Comparison of ENCODE assay signal across 35 cellular contexts in genomic region chr10:97228775-97229157, GRCh38. TPM values are rescaled to one million over a fixed set of nuclear protein-coding genes. Genes with fewer than 3 reads are reported as not detected.
"Had no signal": no experiment of that assay in that cellular context is flagged by ENCODE, and none has a peak within 500 bp of the region (broad histone marks: within the 10 kb centered on the region; RNA-seq: fewer than 3 reads in every experiment).

No MANE protein-coding gene starts in this region.

- H3K4me1 Mint-ChIP-seq: nephron; stimulated activated memory B cell treated with anti-CD40 and anti-IgM and Interleukin-4, amounts not matched to agents 10 μg/mL and 1 μg/mL and 100 μg/mL, for 72 hours had no signal

- H3K9me3 Mint-ChIP-seq: activated naive CD4-positive, alpha-beta T cell treated with anti-CD3 and anti-CD28 coated beads, Interleukin-2, amount 50 U/mL, for 72 hours; nephron; stimulated activated memory B cell treated with anti-CD40 and anti-IgM and Interleukin-4, amounts not matched to agents 10 μg/mL and 1 μg/mL and 100 μg/mL, for 72 hours; stimulated activated naive CD8-positive, alpha-beta T cell treated with anti-CD3 and anti-CD28 coated beads, Interleukin-15, amount 100 ng/mL, for 72 hours; T-helper 1 cell treated with Interleukin-12 subunit alpha and Interleukin-12 subunit beta and Interleukin-4 antibody, amounts not matched to agents 30 μg/mL and 1 μg/mL, for 36 hours had no signal

- H3K4me3 ChIP-seq: coronary artery, dorsolateral prefrontal cortex, gastroesophageal sphincter, left ventricle myocardium inferior, smooth muscle cell, upper lobe of left lung, vagina had no signal

- H3K27ac Mint-ChIP-seq: activated CD8-positive, alpha-beta memory T cell treated with anti-CD3 and anti-CD28 coated beads, Interleukin-2, amount 10 ng/mL, durations not matched to agents 7 days and 5 days; activated CD8-positive, alpha-beta T cell treated with anti-CD3 and anti-CD28 coated beads, Interleukin-2, amount 10 ng/mL, durations not matched to agents 7 days and 5 days; nephron; progenitor cell of endocrine pancreas; stimulated activated memory B cell treated with anti-CD40 and anti-IgM and Interleukin-4, amounts not matched to agents 10 μg/mL and 1 μg/mL and 100 μg/mL, for 72 hours; stimulated activated naive CD8-positive, alpha-beta T cell treated with anti-CD3 and anti-CD28 coated beads, Interleukin-15, amount 100 ng/mL, for 72 hours had no signal

- ATAC-seq: activated CD8-positive, alpha-beta memory T cell treated with anti-CD3 and anti-CD28 coated beads, Interleukin-2, amount 10 ng/mL, durations not matched to agents 7 days and 5 days; activated CD8-positive, alpha-beta T cell treated with anti-CD3 and anti-CD28 coated beads, Interleukin-2, amount 10 ng/mL, durations not matched to agents 7 days and 5 days; gastroesophageal sphincter; stimulated activated memory B cell treated with anti-CD40 and anti-IgM and Interleukin-4, amounts not matched to agents 10 μg/mL and 1 μg/mL and 100 μg/mL, for 72 hours; stimulated activated naive CD8-positive, alpha-beta T cell treated with anti-CD3 and anti-CD28 coated beads, Interleukin-15, amount 100 ng/mL, for 72 hours had no signal

- H3K27ac ChIP-seq: coronary artery, dorsolateral prefrontal cortex, gastroesophageal sphincter, left ventricle myocardium inferior, upper lobe of left lung, vagina, WERI-Rb-1 had no signal

- H3K27me3 Mint-ChIP-seq: activated CD8-positive, alpha-beta memory T cell treated with anti-CD3 and anti-CD28 coated beads, Interleukin-2, amount 10 ng/mL, durations not matched to agents 7 days and 5 days; progenitor cell of endocrine pancreas; stimulated activated memory B cell treated with anti-CD40 and anti-IgM and Interleukin-4, amounts not matched to agents 10 μg/mL and 1 μg/mL and 100 μg/mL, for 72 hours; stimulated activated naive CD8-positive, alpha-beta T cell treated with anti-CD3 and anti-CD28 coated beads, Interleukin-15, amount 100 ng/mL, for 72 hours had no signal

- FAIRE-seq: TTC549 had no signal

- H3K4me3 Mint-ChIP-seq: activated CD8-positive, alpha-beta memory T cell treated with anti-CD3 and anti-CD28 coated beads, Interleukin-2, amount 10 ng/mL, durations not matched to agents 7 days and 5 days; activated CD8-positive, alpha-beta T cell treated with anti-CD3 and anti-CD28 coated beads, Interleukin-2, amount 10 ng/mL, durations not matched to agents 7 days and 5 days; nephron; stimulated activated memory B cell treated with anti-CD40 and anti-IgM and Interleukin-4, amounts not matched to agents 10 μg/mL and 1 μg/mL and 100 μg/mL, for 72 hours; stimulated activated naive CD8-positive, alpha-beta T cell treated with anti-CD3 and anti-CD28 coated beads, Interleukin-15, amount 100 ng/mL, for 72 hours; T-helper 1 cell treated with Interleukin-12 subunit alpha and Interleukin-12 subunit beta and Interleukin-4 antibody, amounts not matched to agents 30 μg/mL and 1 μg/mL, for 36 hours had no signal

- DNase-seq: activated CD4-positive, alpha-beta T cell treated with anti-CD3 and anti-CD28 coated beads, Interleukin-2, amount 50 U/mL, for 1 hour; activated CD8-positive, alpha-beta memory T cell treated with anti-CD3 and anti-CD28 coated beads, Interleukin-2, amount 10 ng/mL, durations not matched to agents 7 days and 5 days; activated CD8-positive, alpha-beta T cell treated with anti-CD3 and anti-CD28 coated beads, Interleukin-2, amount 10 ng/mL, durations not matched to agents 7 days and 5 days; activated naive CD4-positive, alpha-beta T cell; activated T-cell treated with anti-CD3 and anti-CD28 coated beads, Interleukin-2, amount 50 U/mL, for 48 hours; cerebellar nuclear complex; dorsolateral prefrontal cortex; effector memory CD4-positive, alpha-beta T cell; erythroblast; head of caudate nucleus; hippocampal formation; left ventricle myocardium inferior; retina; stimulated activated CD4-positive, alpha-beta T cell treated with anti-CD3 and anti-CD28 coated beads, Interleukin-1b, Interleukin-23, amount 100 ng/mL, for 48 hours; stimulated activated CD4-positive, alpha-beta T cell treated with anti-CD3 and anti-CD28 coated beads, Interleukin-4, amount 100 ng/mL, for 4 hours; stimulated activated CD8-positive, alpha-beta memory T cell treated with anti-CD3 and anti-CD28 coated beads, Interleukin-4, amount 100 ng/mL, for 48 hours; stimulated activated naive CD8-positive, alpha-beta T cell treated with anti-CD3 and anti-CD28 coated beads, Interleukin-15, amount 100 ng/mL, for 72 hours; substantia nigra; SW 1271; T-helper 9 cell; upper lobe of left lung; WERI-Rb-1 had no signal

- H3K9me3 ChIP-seq: gastroesophageal sphincter, left ventricle myocardium inferior, upper lobe of left lung, vagina had no signal

- H3K4me1 ChIP-seq: gastroesophageal sphincter, left ventricle myocardium inferior, upper lobe of left lung, vagina had no signal

- H3K27me3 ChIP-seq: dorsolateral prefrontal cortex, gastroesophageal sphincter, upper lobe of left lung, vagina had no signal

RNA-seq across cellular contexts. Expression of gene SLIT1, which starts 43.0 kb away (rescaled TPM):
- total RNA-seq: fibroblast of villous mesenchyme, lung microvascular endothelial cell, osteocyte, smooth muscle cell had no signal
